Comparison of ENCODE assay signal across 23 cellular contexts in genomic region chr20:60147004-60147403, GRCh38.
A peak's percentile ranks its signal among the peaks of the same experiment; 100 is the strongest.
DNase-seq lines count a peak whose midpoint lies in the region; ATAC-seq and TF ChIP-seq lines count a peak whose summit lies in the region.
"Had no signal": no experiment of that assay in that cellular context is flagged by ENCODE, and none has a peak within 500 bp of the region (broad histone marks: within the 10 kb centered on the region; RNA-seq: fewer than 3 reads in every experiment).

No MANE protein-coding gene starts in this region.

- intact Hi-C loops in Right ventricle myocardium inferior (cut with DNase I) (loop anchor here (10.0 kb wide), 1 partner anchor 318 kb away; no protein-coding TSS in a partner anchor), left ventricle myocardium inferior (cut with micrococcal nuclease) (no loop called here)

- H3K4me3 Mint-ChIP-seq in H9 = no peak overlapping the region
- H3K4me3 Mint-ChIP-seq in glutamatergic neuron (ENCODE audit: unreplicated experiment) = peak overlapping the region; percentile 53
- H3K4me3 Mint-ChIP-seq in activated CD8-positive, alpha-beta memory T cell treated with anti-CD3 and anti-CD28 coated beads, Interleukin-2, amount 10 ng/mL, durations not matched to agents 7 days and 5 days = no peak overlapping the region
- H3K4me3 Mint-ChIP-seq: CD14-positive monocyte; CD4-positive, alpha-beta T cell; CD8-positive, alpha-beta memory T cell had no signal

- no peak overlapping the region for H3K18ac ChIP-seq in H9 (ENCODE audit: insufficient read length, low read depth, low read length)

- H3K4me3 ChIP-seq in left ventricle myocardium inferior = no peak overlapping the region
- H3K4me3 ChIP-seq: A549; BLaER1 treated with 17β-estradiol and CSF1 and Interleukin-3, amounts not matched to agents 10 nM and 100 nM; GM12878; GM23248 had no signal

- H4K8ac ChIP-seq in H9 (replicated peaks; ENCODE audit: insufficient read length, low read depth, low read length) = no peak overlapping the region

- WGBS in H9 (ENCODE audit: extremely low coverage, insufficient read length, low lambda C conversion rate) = no CpG with 5 or more reads among the region's 2 CpGs

- H2BK12ac ChIP-seq in H9 (ENCODE audit: insufficient read length, low read depth, low read length) = no peak overlapping the region

- CTCF ChIA-PET in activated CD8-positive, alpha-beta memory T cell treated with anti-CD3 and anti-CD28 coated beads, Interleukin-2, amount 10 ng/mL, durations not matched to agents 7 days and 5 days (lab: Charles Lee) = no interaction called here

- no peak overlapping the region for H3K14ac ChIP-seq in H9 (ENCODE audit: insufficient read depth, low read length)

- peak; percentile 23 for ATAC-seq in Right ventricle myocardium inferior
- ATAC-seq in activated CD8-positive, alpha-beta memory T cell treated with anti-CD3 and anti-CD28 coated beads, Interleukin-2, amount 10 ng/mL, durations not matched to agents 7 days and 5 days = no peak
- no peak for ATAC-seq in activated naive CD4-positive, alpha-beta T cell treated with anti-CD3 and anti-CD28 coated beads, Interleukin-2, amount 50 U/mL, for 72 hours
- ATAC-seq: A549, GM12878, HCT116 had no signal

- no peak overlapping the region for H3T11ph ChIP-seq in H9 (ENCODE audit: low read length)

- H3K4me2 ChIP-seq in H9 (ENCODE audit: insufficient read depth, insufficient read length, low read length) = no peak overlapping the region
- H3K4me2 ChIP-seq: A549; BLaER1 treated with 17β-estradiol and CSF1 and Interleukin-3, amounts not matched to agents 10 nM and 100 nM had no signal

- no peaks in the 10 kb centered on the region for H3K79me2 ChIP-seq in H9 (ENCODE audit: insufficient read depth, low read length)

- DNase-seq in Right ventricle myocardium inferior (ENCODE audit: missing footprints) = no peak
- no peak for DNase-seq in left ventricle myocardium inferior
- DNase-seq in H9 = no peak
- DNase-seq in glutamatergic neuron = no peak
- DNase-seq in activated CD8-positive, alpha-beta memory T cell treated with anti-CD3 and anti-CD28 coated beads, Interleukin-2, amount 10 ng/mL, durations not matched to agents 7 days and 5 days = no peak
- no peak for DNase-seq in activated naive CD4-positive, alpha-beta T cell treated with anti-CD3 and anti-CD28 coated beads, Interleukin-2, amount 50 U/mL, for 72 hours (ENCODE audit: low spot score in 2 of 2)
- DNase-seq: 8988T; ACHN; AML-193; BE2C; CD4-positive, alpha-beta T cell; CD8-positive, alpha-beta memory T cell; DMS 273 treated with DMSO at 0.1 percent for 48 hours; DMS79; EL; GDM1; GM23248; H7 had no signal

- peak overlapping the region; percentile 3 for H3K9ac ChIP-seq in H9 (ENCODE audit: extremely low read depth, insufficient read length, low read length)
- H3K9ac ChIP-seq: BLaER1 treated with 17β-estradiol and CSF1 and Interleukin-3, amounts not matched to agents 10 nM and 100 nM; GM23248 had no signal

- H3K4ac ChIP-seq in H9 (ENCODE audit: low read depth, low read length) = no peak overlapping the region

- H3K27me3 ChIP-seq in left ventricle myocardium inferior (ENCODE audit: low read depth) = no peaks in the 10 kb centered on the region
- no peaks in the 10 kb centered on the region for H3K27me3 ChIP-seq in H9 (ENCODE audit: insufficient read depth, low read length)
- H3K27me3 ChIP-seq: BE2C; BLaER1 treated with 17β-estradiol and CSF1 and Interleukin-3, amounts not matched to agents 10 nM and 100 nM had no signal

- H3K23me2 ChIP-seq in H9 (ENCODE audit: insufficient read length, low read depth, low read length, poor library complexity, severe bottlenecking) = no peaks in the 10 kb centered on the region

- H2AK5ac ChIP-seq in H9 (ENCODE audit: insufficient read length, low read length) = no peak overlapping the region

- H2BK20ac ChIP-seq in H9 (ENCODE audit: low read depth, low read length, poor library complexity, severe bottlenecking) = no peak overlapping the region

- no peaks in the 10 kb centered on the region for H3K9me3 ChIP-seq in left ventricle myocardium inferior (replicated peaks)
- H3K9me3 ChIP-seq in H9 (ENCODE audit: control insufficient read depth, low read depth, low read length) = no peaks in the 10 kb centered on the region
- H3K9me3 ChIP-seq: A549, BE2C had no signal

- H3K27ac ChIP-seq in left ventricle myocardium inferior (replicated peaks) (no peak overlapping the region), H9 (ENCODE audit: insufficient read length, low read depth, low read length) (no peak overlapping the region)
- H3K27ac ChIP-seq: A549; BLaER1 treated with 17β-estradiol and CSF1 and Interleukin-3, amounts not matched to agents 10 nM and 100 nM; GM23248 had no signal

- no peak overlapping the region for H2BK5ac ChIP-seq in H9 (ENCODE audit: insufficient read length, low read length)

- H2BK15ac ChIP-seq in H9 (ENCODE audit: low read depth, low read length) = no peak overlapping the region

- no peak for TF ChIP-seq CTCF in left ventricle myocardium inferior (IDR thresholded peaks at IDR 0.05; ENCODE audit: borderline replicate concordance)
- no peak for TF ChIP-seq CTCF in H9 (conservative IDR thresholded peaks at IDR 0.05)
- no peak for TF ChIP-seq CTCF in glutamatergic neuron (IDR thresholded peaks at IDR 0.05; ENCODE audit: partially characterized antibody, unreplicated experiment)

- no peak overlapping the region for H3K23ac ChIP-seq in H9 (ENCODE audit: insufficient read length, low read depth, low read length)

- no peak overlapping the region for H3K56ac ChIP-seq in H9 (ENCODE audit: insufficient read length, low read depth, low read length)

- peaks cover 6 to 13% of the 10 kb centered on the region in 2 experiments; a peak in 2 of 4 replicates for H3K4me1 Mint-ChIP-seq in H9
- H3K4me1 Mint-ChIP-seq in glutamatergic neuron (ENCODE audit: low read depth, unreplicated experiment) = peaks cover 11% of the 10 kb centered on the region
- H3K4me1 Mint-ChIP-seq in activated CD8-positive, alpha-beta memory T cell treated with anti-CD3 and anti-CD28 coated beads, Interleukin-2, amount 10 ng/mL, durations not matched to agents 7 days and 5 days = no peaks in the 10 kb centered on the region
- H3K4me1 Mint-ChIP-seq: CD8-positive, alpha-beta memory T cell had no signal

- H3K9me3 Mint-ChIP-seq in H9 (peaks cover 7 to 10% of the 10 kb centered on the region in 2 experiments; a peak in 4 of 5 replicates), glutamatergic neuron (ENCODE audit: unreplicated experiment) (peaks cover 2% of the 10 kb centered on the region)
- H3K9me3 Mint-ChIP-seq in activated CD8-positive, alpha-beta memory T cell treated with anti-CD3 and anti-CD28 coated beads, Interleukin-2, amount 10 ng/mL, durations not matched to agents 7 days and 5 days (ENCODE audit: low read depth) = no peaks in the 10 kb centered on the region
- H3K9me3 Mint-ChIP-seq in activated naive CD4-positive, alpha-beta T cell treated with anti-CD3 and anti-CD28 coated beads, Interleukin-2, amount 50 U/mL, for 72 hours = no peaks in the 10 kb centered on the region
- H3K9me3 Mint-ChIP-seq: CD4-positive, alpha-beta T cell; CD8-positive, alpha-beta memory T cell had no signal

- no peaks in the 10 kb centered on the region for H3K79me1 ChIP-seq in H9 (ENCODE audit: insufficient read depth, low read depth, low read length, poor library complexity, severe bottlenecking)

- H3K36me3 ChIP-seq in left ventricle myocardium inferior = no peaks in the 10 kb centered on the region
- H3K36me3 ChIP-seq: BE2C had no signal

- H3K27me3 Mint-ChIP-seq in H9 (ENCODE audit: low read depth) (peaks cover 16% of the 10 kb centered on the region), glutamatergic neuron (ENCODE audit: unreplicated experiment) (peaks cover 4% of the 10 kb centered on the region)
- peaks cover 5% of the 10 kb centered on the region for H3K27me3 Mint-ChIP-seq in activated CD8-positive, alpha-beta memory T cell treated with anti-CD3 and anti-CD28 coated beads, Interleukin-2, amount 10 ng/mL, durations not matched to agents 7 days and 5 days
- H3K27me3 Mint-ChIP-seq: CD4-positive, alpha-beta T cell had no signal

- H4K5ac ChIP-seq in H9 (ENCODE audit: insufficient read length, low read depth, low read length) = no peak overlapping the region

- no peak overlapping the region for H3K27ac Mint-ChIP-seq in H9
- H3K27ac Mint-ChIP-seq in glutamatergic neuron (ENCODE audit: unreplicated experiment) = peak overlapping the region; percentile 87
- no peak overlapping the region for H3K27ac Mint-ChIP-seq in activated CD8-positive, alpha-beta memory T cell treated with anti-CD3 and anti-CD28 coated beads, Interleukin-2, amount 10 ng/mL, durations not matched to agents 7 days and 5 days
- H3K27ac Mint-ChIP-seq in activated naive CD4-positive, alpha-beta T cell treated with anti-CD3 and anti-CD28 coated beads, Interleukin-2, amount 50 U/mL, for 72 hours = no peak overlapping the region
- H3K27ac Mint-ChIP-seq: CD14-positive monocyte; CD4-positive, alpha-beta T cell; CD8-positive, alpha-beta memory T cell had no signal

- no peaks in the 10 kb centered on the region; a peak in 1 of 7 replicates for H3K36me3 Mint-ChIP-seq in H9 (ENCODE audit: insufficient read depth in 1 of 3, low read depth in 3 of 3)
- peaks cover 3% of the 10 kb centered on the region for H3K36me3 Mint-ChIP-seq in glutamatergic neuron (ENCODE audit: unreplicated experiment)
- no peaks in the 10 kb centered on the region for H3K36me3 Mint-ChIP-seq in activated CD8-positive, alpha-beta memory T cell treated with anti-CD3 and anti-CD28 coated beads, Interleukin-2, amount 10 ng/mL, durations not matched to agents 7 days and 5 days
- no peaks in the 10 kb centered on the region for H3K36me3 Mint-ChIP-seq in activated naive CD4-positive, alpha-beta T cell treated with anti-CD3 and anti-CD28 coated beads, Interleukin-2, amount 50 U/mL, for 72 hours
- H3K36me3 Mint-ChIP-seq: CD8-positive, alpha-beta memory T cell had no signal

- no peaks in the 10 kb centered on the region for H4K20me1 ChIP-seq in H9 (ENCODE audit: control insufficient read depth, insufficient read depth, insufficient read length)

- no peak overlapping the region for H4K91ac ChIP-seq in H9 (ENCODE audit: insufficient read length, low read depth, low read length)

- no peak overlapping the region for H2AFZ ChIP-seq in H9 (ENCODE audit: low read length)
- H2AFZ ChIP-seq: GM23248 had no signal

- no peak overlapping the region for H2BK120ac ChIP-seq in H9 (ENCODE audit: low read depth, low read length, poor library complexity, severe bottlenecking)

- H3K4me1 ChIP-seq in left ventricle myocardium inferior = peaks cover 24% of the 10 kb centered on the region
- H3K4me1 ChIP-seq in H9 (ENCODE audit: insufficient read depth, low read length) = no peaks in the 10 kb centered on the region
- H3K4me1 ChIP-seq: A549, BE2C had no signal
